ENCODE assay signal across 8 cellular contexts in the genomic region with DNA sequence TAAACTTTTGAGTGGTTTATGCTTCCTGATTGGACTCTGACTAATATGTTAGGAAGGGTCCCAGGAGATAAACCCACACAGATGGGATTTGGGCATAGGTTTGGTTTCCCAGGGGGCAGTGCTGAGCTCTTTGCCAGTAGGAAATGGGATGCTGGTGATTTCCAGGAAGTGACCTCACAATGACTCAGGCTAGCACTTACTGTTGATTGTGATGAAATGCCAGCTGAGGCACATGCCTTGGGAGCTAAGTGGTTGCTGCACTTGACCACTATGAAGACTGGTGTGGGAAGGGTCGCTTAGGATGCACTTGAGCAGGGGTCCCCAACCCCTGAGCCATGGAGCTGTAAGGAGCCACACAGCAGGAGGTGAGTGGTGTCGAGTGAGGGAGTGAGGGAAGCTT. TPM values are rescaled to one million over a fixed set of nuclear protein-coding genes. Genes with fewer than 3 reads are reported as not detected.
DNase-seq lines count a peak whose midpoint lies in the region; TF ChIP-seq lines count a peak whose summit lies in the region.
"Not testable (repeated sequence)": the region's sequence is repeated elsewhere in the genome, so short reads cannot be mapped to it uniquely, and the experiment has no call there.

No MANE protein-coding gene starts in this region.

- DNase-seq in BJ (ENCODE audit: low read depth), result peak; percentile 2
- peak; percentile 7 to 40 for DNase-seq in HL-60 (ENCODE audit: low read depth in 1 of 2, low spot score in 1 of 2)
- peak; percentile 2 for DNase-seq in NK-92 treated with Interleukin-12 subunit alpha and Interleukin-12 subunit beta, amount 100 ng/mL, for 24 hours (lab: John Stamatoyannopoulos, UW)
- DNase-seq in amniotic epithelial cell (ENCODE audit: low read depth), result peak; percentile 74
- peak; percentile 0 for DNase-seq in epithelial cell of proximal tubule (ENCODE audit: low read depth)
- peak; percentile 33 for DNase-seq in islet precursor cell

- not testable (repeated sequence) for H3K4me3 ChIP-seq in BJ (ENCODE audit: low read depth, low read length); HL-60 (replicated peaks; ENCODE audit: insufficient read depth, low read length); WI38 (ENCODE audit: low read depth, low read length); epithelial cell of proximal tubule (ENCODE audit: low read depth, low read length)

- H3K4me1 Mint-ChIP-seq in stimulated activated naive CD8-positive, alpha-beta T cell treated with anti-CD3 and anti-CD28 coated beads, Interleukin-15, Interleukin-2, amounts not matched to agents 100 ng/mL and 50 ng/mL, for 24 hours (ENCODE audit: low read depth), result not testable (repeated sequence)

- H3K36me3 ChIP-seq in BJ (ENCODE audit: control insufficient read depth, insufficient read depth, low read length), result not testable (repeated sequence)

- CTCF ChIA-PET in BJ (lab: Yijun Ruan, JAX), result not testable (repeated sequence)

- peak overlapping the region; percentile 76 for H3K27ac Mint-ChIP-seq in stimulated activated naive CD8-positive, alpha-beta T cell treated with anti-CD3 and anti-CD28 coated beads, Interleukin-15, Interleukin-2, amounts not matched to agents 100 ng/mL and 50 ng/mL, for 24 hours

- peak overlapping the region; percentile 32; the same call in 1 of the 2 replicates for H3K27ac ChIP-seq in HL-60 (replicated peaks)

- not testable (repeated sequence) for H3K9me3 Mint-ChIP-seq in stimulated activated naive CD8-positive, alpha-beta T cell treated with anti-CD3 and anti-CD28 coated beads, Interleukin-15, Interleukin-2, amounts not matched to agents 100 ng/mL and 50 ng/mL, for 24 hours

- peak; percentile 18 for TF ChIP-seq CTCF in BJ (IDR thresholded peaks at IDR 0.05; ENCODE audit: insufficient read depth, low read depth, low read length)
- TF ChIP-seq CTCF in HL-60 (IDR thresholded peaks at IDR 0.05; ENCODE audit: insufficient read depth, low read length); epithelial cell of proximal tubule (conservative IDR thresholded peaks at IDR 0.05; ENCODE audit: low read depth, low read length): not testable (repeated sequence)
- TF ChIP-seq CTCF in WI38 (IDR thresholded peaks at IDR 0.05; ENCODE audit: low read depth, low read length), result 0 out of 2 replicates have a peak, but pooled peaks have one; percentile 2

- not testable (repeated sequence) for H3K27me3 Mint-ChIP-seq in stimulated activated naive CD8-positive, alpha-beta T cell treated with anti-CD3 and anti-CD28 coated beads, Interleukin-15, Interleukin-2, amounts not matched to agents 100 ng/mL and 50 ng/mL, for 24 hours

- H3K36me3 Mint-ChIP-seq in stimulated activated naive CD8-positive, alpha-beta T cell treated with anti-CD3 and anti-CD28 coated beads, Interleukin-15, Interleukin-2, amounts not matched to agents 100 ng/mL and 50 ng/mL, for 24 hours (ENCODE audit: low read depth), result peaks cover 19% of the 10 kb centered on the region

- not testable (repeated sequence) for H3K4me3 Mint-ChIP-seq in stimulated activated naive CD8-positive, alpha-beta T cell treated with anti-CD3 and anti-CD28 coated beads, Interleukin-15, Interleukin-2, amounts not matched to agents 100 ng/mL and 50 ng/mL, for 24 hours

- POLR2A ChIA-PET in BJ (lab: Charles Lee), result not testable (repeated sequence)

- not testable (repeated sequence) for H3K27me3 ChIP-seq in BJ (ENCODE audit: control insufficient read depth, insufficient read depth, low read length); HL-60 (ENCODE audit: insufficient read depth, poor library complexity, severe bottlenecking)

RNA-seq across cellular contexts. Expression of a gene that starts 55.5 kb away (rescaled TPM):
- polyA plus RNA-seq in BJ (2011; rRNA removed), result 10.2 and 23.4 TPM in 2 replicates
- 6.0 and 6.4 TPM in 2 replicates for polyA minus RNA-seq in BJ (2011; rRNA and poly(A)+ RNA removed)
- 21.1 and 55.5 TPM in 2 replicates for total RNA-seq in epithelial cell of proximal tubule

Comparison
In these comparisons a context has a peak if more than half of its experiments do, and no peak if none do; other contexts are left out.
1. DNase-seq: peak in every context shown above with its lines; median percentile 74 in amniotic epithelial cell; 33 in islet precursor cell; 24 in HL-60; 2 in BJ; 2 in NK-92 treated with Interleukin-12 subunit alpha and Interleukin-12 subunit beta, amount 100 ng/mL, for 24 hours; 0 in epithelial cell of proximal tubule.